ENCODE assay signal across 8 cellular contexts in genomic region chr13:43787998-43788397, GRCh38. TPM values are rescaled to one million over a fixed set of nuclear protein-coding genes. Genes with fewer than 3 reads are reported as not detected.
DNase-seq lines count a peak whose midpoint lies in the region; ATAC-seq and TF ChIP-seq lines count a peak whose summit lies in the region.

No MANE protein-coding gene starts in this region.

- no peaks in the 10 kb centered on the region for H3K36me3 ChIP-seq in liver (ENCODE audit: control insufficient read depth in 4 of 4, insufficient read depth in 3 of 4, low read depth in 1 of 4, low read length in 3 of 4)
- no peaks in the 10 kb centered on the region for H3K36me3 ChIP-seq in right lobe of liver

- H3K27ac Mint-ChIP-seq in activated naive CD4-positive, alpha-beta T cell treated with anti-CD3 and anti-CD28 coated beads, Interleukin-2, amount 50 U/mL, for 72 hours, result no peak overlapping the region

- DNase-seq in right lobe of liver, result no peak
- peak; percentile 91 for DNase-seq in SK-MEL-5 (ENCODE audit: low read depth, low spot score)
- peak; percentile 51 to 80 for DNase-seq in foreskin fibroblast
- DNase-seq in superior temporal gyrus (ENCODE audit: extremely low spot score), result peak; percentile 76
- no peak for DNase-seq in stimulated activated CD4-positive, alpha-beta T cell treated with anti-CD3 and anti-CD28 coated beads, Interleukin-1b, Interleukin-23, amount 100 ng/mL, for 48 hours
- DNase-seq in ACHN, result no peak
- DNase-seq in activated naive CD4-positive, alpha-beta T cell treated with anti-CD3 and anti-CD28 coated beads, Interleukin-2, amount 50 U/mL, for 72 hours (ENCODE audit: low spot score in 2 of 2), result no peak

- H3K9me3 ChIP-seq in liver (ENCODE audit: control insufficient read depth in 4 of 4, low read length in 3 of 4) (no peaks in the 10 kb centered on the region), right lobe of liver (no peaks in the 10 kb centered on the region)

- in situ Hi-C loops in SK-MEL-5 (cut with HindIII; ENCODE audit: low pct_unique_long_range_greater_than_20kb, low sequenced_read_pairs), result no loop called here
- in situ Hi-C loops in ACHN (cut with HindIII; ENCODE audit: low pct_ligation_motif_present, low pct_unique_long_range_greater_than_20kb, low sequenced_read_pairs), result no loop called here

- no peak for ATAC-seq in right lobe of liver
- no peak for ATAC-seq in activated naive CD4-positive, alpha-beta T cell treated with anti-CD3 and anti-CD28 coated beads, Interleukin-2, amount 50 U/mL, for 72 hours

- TF ChIP-seq CTCF in liver (IDR thresholded peaks at IDR 0.05; ENCODE audit: low read depth, low read length, missing input control) (no peak), right lobe of liver (IDR thresholded peaks at IDR 0.05) (peak in 1 of 4 donors; percentile 9), foreskin fibroblast (IDR thresholded peaks at IDR 0.05; ENCODE audit: low read depth, low read length) (peak; percentile 48)

- H3K4me1 ChIP-seq in liver (ENCODE audit: control insufficient read depth in 4 of 4, insufficient read depth in 4 of 4, low read length in 3 of 4) (peaks cover 12 to 26% (median 22%) of the 10 kb centered on the region in 4 donors), right lobe of liver (peaks cover 0 to 20% (median 0%) of the 10 kb centered on the region in 4 donors)

- no peaks in the 10 kb centered on the region for H3K36me3 Mint-ChIP-seq in activated naive CD4-positive, alpha-beta T cell treated with anti-CD3 and anti-CD28 coated beads, Interleukin-2, amount 50 U/mL, for 72 hours

- 63% methylated on average over 2 of the region's 2 CpGs for WGBS in liver
- WGBS in right lobe of liver (ENCODE audit: insufficient coverage, low coverage, low lambda C conversion rate, missing lambda C conversion rate), result 80% methylated on average over 1 of the region's 2 CpGs

- H3K27ac ChIP-seq in liver (ENCODE audit: low read depth in 1 of 2, low read length in 2 of 2) (no peak overlapping the region), right lobe of liver (no peak overlapping the region)

- H3K4me3 ChIP-seq in liver (ENCODE audit: low read depth in 1 of 3, low read length in 3 of 3), result no peak overlapping the region
- no peak overlapping the region for H3K4me3 ChIP-seq in right lobe of liver
- H3K4me3 ChIP-seq in foreskin fibroblast (ENCODE audit: low read depth in 1 of 2, low read length in 2 of 2), result peak overlapping the region in 1 of 2 donors; percentile 71

- peaks cover 0 to 12% (median 4%) of the 10 kb centered on the region in 4 donors for H3K27me3 ChIP-seq in liver (ENCODE audit: control insufficient read depth in 4 of 4, insufficient read depth in 4 of 4, low read length in 3 of 4)
- H3K27me3 ChIP-seq in right lobe of liver, result peaks cover 0 to 12% of the 10 kb centered on the region in 2 donors

- no peak for TF ChIP-seq POLR2A in right lobe of liver (IDR thresholded peaks at IDR 0.05)

- H3K9ac ChIP-seq in liver (ENCODE audit: low read depth in 1 of 2, low read length in 2 of 2), result no peak overlapping the region

- intact Hi-C loops in right lobe of liver (cut with DNase I), result no loop called here

- TF ChIP-seq RAD21 in liver (IDR thresholded peaks at IDR 0.05), result peak; percentile 28 to 29

- no peaks in the 10 kb centered on the region for H3K9me3 Mint-ChIP-seq in activated naive CD4-positive, alpha-beta T cell treated with anti-CD3 and anti-CD28 coated beads, Interleukin-2, amount 50 U/mL, for 72 hours

TF ChIP-seq in liver, 16 proteins besides CTCF, POLR2A, EP300 and RAD21:
- TF ChIP-seq, protein P1, sequence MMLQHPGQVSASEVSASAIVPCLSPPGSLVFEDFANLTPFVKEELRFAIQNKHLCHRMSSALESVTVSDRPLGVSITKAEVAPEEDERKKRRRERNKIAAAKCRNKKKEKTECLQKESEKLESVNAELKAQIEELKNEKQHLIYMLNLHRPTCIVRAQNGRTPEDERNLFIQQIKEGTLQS (IDR thresholded peaks at IDR 0.05), result no peak
- TF ChIP-seq NR2F2 (IDR thresholded peaks at IDR 0.05) (no peak), EGR1 (IDR thresholded peaks at IDR 0.05; ENCODE audit: low read depth in 2 of 2) (no peak), RXRA (IDR thresholded peaks at IDR 0.05) (no peak), GABPA (IDR thresholded peaks at IDR 0.05 in 1 of 2, conservative IDR thresholded peaks at IDR 0.05 in 1 of 2) (no peak), JUND (IDR thresholded peaks at IDR 0.05) (no peak), SP1 (IDR thresholded peaks at IDR 0.05) (no peak), HNF4A (conservative IDR thresholded peaks at IDR 0.05) (no peak)
- TF ChIP-seq, protein P2, sequence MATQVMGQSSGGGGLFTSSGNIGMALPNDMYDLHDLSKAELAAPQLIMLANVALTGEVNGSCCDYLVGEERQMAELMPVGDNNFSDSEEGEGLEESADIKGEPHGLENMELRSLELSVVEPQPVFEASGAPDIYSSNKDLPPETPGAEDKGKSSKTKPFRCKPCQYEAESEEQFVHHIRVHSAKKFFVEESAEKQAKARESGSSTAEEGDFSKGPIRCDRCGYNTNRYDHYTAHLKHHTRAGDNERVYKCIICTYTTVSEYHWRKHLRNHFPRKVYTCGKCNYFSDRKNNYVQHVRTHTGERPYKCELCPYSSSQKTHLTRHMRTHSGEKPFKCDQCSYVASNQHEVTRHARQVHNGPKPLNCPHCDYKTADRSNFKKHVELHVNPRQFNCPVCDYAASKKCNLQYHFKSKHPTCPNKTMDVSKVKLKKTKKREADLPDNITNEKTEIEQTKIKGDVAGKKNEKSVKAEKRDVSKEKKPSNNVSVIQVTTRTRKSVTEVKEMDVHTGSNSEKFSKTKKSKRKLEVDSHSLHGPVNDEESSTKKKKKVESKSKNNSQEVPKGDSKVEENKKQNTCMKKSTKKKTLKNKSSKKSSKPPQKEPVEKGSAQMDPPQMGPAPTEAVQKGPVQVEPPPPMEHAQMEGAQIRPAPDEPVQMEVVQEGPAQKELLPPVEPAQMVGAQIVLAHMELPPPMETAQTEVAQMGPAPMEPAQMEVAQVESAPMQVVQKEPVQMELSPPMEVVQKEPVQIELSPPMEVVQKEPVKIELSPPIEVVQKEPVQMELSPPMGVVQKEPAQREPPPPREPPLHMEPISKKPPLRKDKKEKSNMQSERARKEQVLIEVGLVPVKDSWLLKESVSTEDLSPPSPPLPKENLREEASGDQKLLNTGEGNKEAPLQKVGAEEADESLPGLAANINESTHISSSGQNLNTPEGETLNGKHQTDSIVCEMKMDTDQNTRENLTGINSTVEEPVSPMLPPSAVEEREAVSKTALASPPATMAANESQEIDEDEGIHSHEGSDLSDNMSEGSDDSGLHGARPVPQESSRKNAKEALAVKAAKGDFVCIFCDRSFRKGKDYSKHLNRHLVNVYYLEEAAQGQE (IDR thresholded peaks at IDR 0.05), result no peak
- TF ChIP-seq, protein P3, sequence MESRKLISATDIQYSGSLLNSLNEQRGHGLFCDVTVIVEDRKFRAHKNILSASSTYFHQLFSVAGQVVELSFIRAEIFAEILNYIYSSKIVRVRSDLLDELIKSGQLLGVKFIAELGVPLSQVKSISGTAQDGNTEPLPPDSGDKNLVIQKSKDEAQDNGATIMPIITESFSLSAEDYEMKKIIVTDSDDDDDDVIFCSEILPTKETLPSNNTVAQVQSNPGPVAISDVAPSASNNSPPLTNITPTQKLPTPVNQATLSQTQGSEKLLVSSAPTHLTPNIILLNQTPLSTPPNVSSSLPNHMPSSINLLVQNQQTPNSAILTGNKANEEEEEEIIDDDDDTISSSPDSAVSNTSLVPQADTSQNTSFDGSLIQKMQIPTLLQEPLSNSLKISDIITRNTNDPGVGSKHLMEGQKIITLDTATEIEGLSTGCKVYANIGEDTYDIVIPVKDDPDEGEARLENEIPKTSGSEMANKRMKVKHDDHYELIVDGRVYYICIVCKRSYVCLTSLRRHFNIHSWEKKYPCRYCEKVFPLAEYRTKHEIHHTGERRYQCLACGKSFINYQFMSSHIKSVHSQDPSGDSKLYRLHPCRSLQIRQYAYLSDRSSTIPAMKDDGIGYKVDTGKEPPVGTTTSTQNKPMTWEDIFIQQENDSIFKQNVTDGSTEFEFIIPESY (IDR thresholded peaks at IDR 0.05), result no peak

RNA-seq across cellular contexts. Expression of gene ENOX1, which starts 1.2 kb away (rescaled TPM):
- total RNA-seq in liver (under 1 TPM; 0.08 to 0.33 TPM), right lobe of liver (under 1 TPM in 2 of 6 experiments, not detected in 4; 0.07 to 0.16 TPM)
- under 1 TPM in 1 of 2 donors, not detected in 1; 0.02 TPM for polyA plus RNA-seq in liver
- total RNA-seq in SK-MEL-5 (2014; rRNA removed; shearing (Covaris generic)), result 10.4 and 14.2 TPM in 2 replicates
- 16.2 and 22.6 TPM in 2 replicates for polyA plus RNA-seq in SK-MEL-5 (2015; cell fraction: cytosol; rRNA removed)
- polyA plus RNA-seq in SK-MEL-5 (2015; cell fraction: nucleus; rRNA removed), result 10.2 and 10.6 TPM in 2 replicates
- total RNA-seq in activated naive CD4-positive, alpha-beta T cell treated with anti-CD3 and anti-CD28 coated beads, Interleukin-2, amount 50 U/mL, for 72 hours, result 1 to 10 TPM in 1 of 2 donors, not detected in 1; 1.8 TPM

Comparison
In these comparisons a context has a peak if more than half of its experiments do, and no peak if none do; other contexts are left out.
1. DNase-seq: peak in SK-MEL-5 (single experiment), foreskin fibroblast (2 of 2) and superior temporal gyrus (single experiment); none in right lobe of liver (0 of 3), stimulated activated CD4-positive, alpha-beta T cell treated with anti-CD3 and anti-CD28 coated beads, Interleukin-1b, Interleukin-23, amount 100 ng/mL, for 48 hours (single experiment), ACHN (single experiment) and activated naive CD4-positive, alpha-beta T cell treated with anti-CD3 and anti-CD28 coated beads, Interleukin-2, amount 50 U/mL, for 72 hours (0 of 2).